ENCODE assay signal across 8 cellular contexts in the genomic region with DNA sequence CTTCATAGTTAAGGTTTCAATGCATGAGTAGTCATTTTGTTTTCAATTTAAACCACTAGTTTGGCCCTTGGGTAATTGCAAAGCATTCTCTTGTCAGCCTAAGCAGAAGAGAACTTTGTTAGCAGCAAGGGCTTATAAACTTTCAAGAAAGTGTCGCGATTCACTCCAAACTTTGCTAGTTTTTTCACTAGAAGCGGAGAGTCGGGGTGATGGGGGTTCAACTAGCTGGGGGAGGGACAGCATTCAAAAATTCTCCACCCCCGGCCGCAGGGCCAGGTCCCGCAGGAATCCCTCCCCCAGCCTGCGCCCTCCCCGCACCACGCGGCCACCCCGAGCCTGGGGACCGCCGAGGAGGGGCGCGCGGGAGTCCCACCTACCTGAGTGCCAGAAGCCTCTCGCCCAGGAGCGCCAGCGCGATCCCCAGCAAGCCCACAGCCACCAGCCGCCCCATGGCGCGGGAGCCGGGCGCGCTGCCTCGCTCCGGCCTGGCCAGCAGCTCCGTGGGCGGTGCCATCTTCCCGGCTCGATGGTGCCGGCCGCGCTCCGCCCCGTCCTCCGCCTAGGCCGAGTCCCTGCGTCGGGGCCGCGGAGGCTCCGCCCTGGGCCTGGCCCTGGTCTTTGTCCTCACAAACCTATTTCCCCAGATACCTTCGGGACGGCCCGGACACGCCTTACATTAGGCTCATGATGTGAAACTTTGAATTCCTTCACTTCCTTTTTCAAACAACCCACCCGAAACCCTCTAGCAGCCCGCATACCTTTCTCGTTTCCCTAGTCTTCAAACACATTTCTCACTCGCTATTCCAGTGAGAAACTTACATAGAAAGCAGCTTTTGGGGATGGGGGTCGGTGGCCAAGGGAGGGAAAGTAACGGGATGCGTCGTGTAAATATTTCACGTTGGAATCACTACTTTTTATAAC. TPM values are rescaled to one million over a fixed set of nuclear protein-coding genes. Genes with fewer than 3 reads are reported as not detected.
A peak's percentile ranks its signal among the peaks of the same experiment; 100 is the strongest.
DNase-seq lines count a peak whose midpoint lies in the region; ATAC-seq, FAIRE-seq and TF ChIP-seq lines count a peak whose summit lies in the region.

A gene (minus strand): TSS at position 528 of the 921 bp plus-strand sequence. CDS start 77 bp downstream, at position 451.

- peaks cover 40% of the 10 kb centered on the region for H3K79me2 ChIP-seq in HepG2 (ENCODE audit: insufficient read depth, low read length)

- in situ Hi-C loops in HepG2 (cut with HindIII; ENCODE audit: extremely low pct_ligation_motif_present, low pct_unique_long_range_greater_than_20kb): no loop called here

- ATAC-seq in GM18907 (IDR thresholded peaks at IDR 0.05; ENCODE audit: unreplicated experiment): peak; percentile 99
- peak; percentile 99 for ATAC-seq in HG03097 (IDR thresholded peaks at IDR 0.05; ENCODE audit: low FRiP score, unreplicated experiment)
- peak; percentile 98 for ATAC-seq in HepG2

- TF ChIP-seq EP300 in HepG2 (IDR thresholded peaks at IDR 0.05; ENCODE audit: low read depth in 2 of 2, low read length in 2 of 2) (no peak), HepG2 (CRISPR knock-in tag; IDR thresholded peaks at IDR 0.05; ENCODE audit: borderline replicate concordance) (peak; percentile 51; the same call in 1 of the 2 replicates)

- WGBS in HepG2 (ENCODE audit: low lambda C conversion rate): under 1% methylated on average over 35 of the region's 58 CpGs

- BruUV-seq in HepG2 (replicated peaks; lab: Mats Ljungman, UMichigan): no TSS peak

- H2AFZ ChIP-seq in HepG2 (ENCODE audit: low read length): peak within 1 kb of the TSS; percentile 55

- no peaks in the 10 kb centered on the region for H3K36me3 Mint-ChIP-seq in activated CD4-positive, alpha-beta memory T cell treated with anti-CD3 and anti-CD28 coated beads for 36 hours

- H3K4me1 ChIP-seq in HepG2 (ENCODE audit: insufficient read depth, low read length): peaks cover 88% of the 10 kb centered on the region

- TF ChIP-seq CTCF in AG10803 (conservative IDR thresholded peaks at IDR 0.05; ENCODE audit: low read length) (no peak), HepG2 (CRISPR knock-in tag; IDR thresholded peaks at IDR 0.05) (peak; percentile 23; the same call in 1 of the 2 replicates)

- H4K20me1 ChIP-seq in HepG2 (ENCODE audit: insufficient read depth, low read length): no peaks in the 10 kb centered on the region

- CTCF ChIA-PET in activated CD4-positive, alpha-beta memory T cell treated with anti-CD3 and anti-CD28 coated beads for 36 hours (lab: Charles Lee): interaction anchor here (1.3 kb wide), 1 partner anchor 10 kb away, joined by 3 read pairs; no protein-coding TSS in a partner anchor
- CTCF ChIA-PET in HepG2 (lab: Yijun Ruan, JAX; ENCODE audit: low intra/inter-chr PET ratio, low total read pairs): interaction anchor here (0.6 kb wide), 1 partner anchor 42 kb away, joined by 3 read pairs; no protein-coding TSS in a partner anchor

- H3K4me3 ChIP-seq in AG10803 (ENCODE audit: low read length) (peak within 1 kb of the TSS; percentile 62), HepG2 (replicated peaks in 1 of 3; ENCODE audit: insufficient read depth in 1 of 3, low read depth in 2 of 3, low read length in 3 of 3) (peak within 1 kb of the TSS; percentile 61 to 91 (median 83))

- H3K36me3 ChIP-seq in HepG2 (replicated peaks in 1 of 2; ENCODE audit: control insufficient read depth in 1 of 2, insufficient read depth in 2 of 2, low read length in 2 of 2): no peaks in the 10 kb centered on the region

- peak; percentile 36 for FAIRE-seq in HepG2 (lab: Jason Lieb, UNC)

- peak; percentile 91 to 92 for TF ChIP-seq POLR2A in HepG2 (IDR thresholded peaks at IDR 0.05; ENCODE audit: insufficient read depth in 1 of 2, low read depth in 2 of 2, low read length in 2 of 2)

- DNase-seq in AG10803 (ENCODE audit: low read depth): peak; percentile 78
- peak; percentile 69 for DNase-seq in NCI-H345 (lab: John Stamatoyannopoulos, UW)
- DNase-seq in activated CD4-positive, alpha-beta memory T cell treated with anti-CD3 and anti-CD28 coated beads for 36 hours: peak; percentile 50
- peak; percentile 88 for DNase-seq in ecto neural progenitor cell (ENCODE audit: low spot score)
- DNase-seq in HepG2 (ENCODE audit: low spot score): peak; percentile 90
- peak; percentile 22 for DNase-seq in stimulated activated CD4-positive, alpha-beta T cell treated with anti-CD3 and anti-CD28 coated beads, Interleukin-4, amount 100 ng/mL, for 24 hours

- POLR2A ChIA-PET in activated CD4-positive, alpha-beta memory T cell treated with anti-CD3 and anti-CD28 coated beads for 36 hours (lab: Charles Lee): no interaction called here
- POLR2A ChIA-PET in HepG2 (lab: Yijun Ruan, JAX): interaction anchor here (0.6 to 3.4 kb wide), 12 partner anchors 10 to 778 kb away, joined by 3 to 39 read pairs (median 4); a partner anchor contains a TSS

- peak within 1 kb of the TSS; percentile 82 for H3K4me2 ChIP-seq in HepG2 (ENCODE audit: low read depth, low read length)

- H3K27ac ChIP-seq in HepG2 (ENCODE audit: extremely low read length, insufficient read depth, low read length): peak within 1 kb of the TSS; percentile 91

- no peaks in the 10 kb centered on the region for H3K9me3 Mint-ChIP-seq in activated CD4-positive, alpha-beta memory T cell treated with anti-CD3 and anti-CD28 coated beads for 36 hours

- H3K9me3 ChIP-seq in HepG2 (ENCODE audit: low read length): no peaks in the 10 kb centered on the region

- peaks cover 10% of the 10 kb centered on the region for H3K4me1 Mint-ChIP-seq in activated CD4-positive, alpha-beta memory T cell treated with anti-CD3 and anti-CD28 coated beads for 36 hours (ENCODE audit: low read depth)

- H3K27ac Mint-ChIP-seq in activated CD4-positive, alpha-beta memory T cell treated with anti-CD3 and anti-CD28 coated beads for 36 hours: peak within 1 kb of the TSS; percentile 36

- peak within 1 kb of the TSS; percentile 90 for H3K9ac ChIP-seq in HepG2 (ENCODE audit: insufficient read depth, low read depth, low read length)

- intact Hi-C loops in activated CD4-positive, alpha-beta memory T cell treated with anti-CD3 and anti-CD28 coated beads for 36 hours (cut with micrococcal nuclease): no loop called here
- intact Hi-C loops in HepG2 (cut with micrococcal nuclease; ENCODE audit: unreplicated experiment): loop anchor here (1.0 kb wide), 1 partner anchor 44 kb away; no protein-coding TSS in a partner anchor

- no peaks in the 10 kb centered on the region for H3K27me3 ChIP-seq in HepG2 (ENCODE audit: control insufficient read depth in 1 of 2, insufficient read depth in 2 of 2, low read length in 2 of 2)

- H3K27me3 Mint-ChIP-seq in activated CD4-positive, alpha-beta memory T cell treated with anti-CD3 and anti-CD28 coated beads for 36 hours: peaks cover 6% of the 10 kb centered on the region

- TF ChIP-seq RAD21 in HepG2 (CRISPR knock-in tag; IDR thresholded peaks at IDR 0.05): peak; percentile 54

- H3K4me3 Mint-ChIP-seq in activated CD4-positive, alpha-beta memory T cell treated with anti-CD3 and anti-CD28 coated beads for 36 hours: peak within 1 kb of the TSS; percentile 73

TF ChIP-seq in HepG2, 621 proteins besides CTCF, POLR2A, EP300 and RAD21 (continues in another document):
- TF ChIP-seq, protein P1, sequence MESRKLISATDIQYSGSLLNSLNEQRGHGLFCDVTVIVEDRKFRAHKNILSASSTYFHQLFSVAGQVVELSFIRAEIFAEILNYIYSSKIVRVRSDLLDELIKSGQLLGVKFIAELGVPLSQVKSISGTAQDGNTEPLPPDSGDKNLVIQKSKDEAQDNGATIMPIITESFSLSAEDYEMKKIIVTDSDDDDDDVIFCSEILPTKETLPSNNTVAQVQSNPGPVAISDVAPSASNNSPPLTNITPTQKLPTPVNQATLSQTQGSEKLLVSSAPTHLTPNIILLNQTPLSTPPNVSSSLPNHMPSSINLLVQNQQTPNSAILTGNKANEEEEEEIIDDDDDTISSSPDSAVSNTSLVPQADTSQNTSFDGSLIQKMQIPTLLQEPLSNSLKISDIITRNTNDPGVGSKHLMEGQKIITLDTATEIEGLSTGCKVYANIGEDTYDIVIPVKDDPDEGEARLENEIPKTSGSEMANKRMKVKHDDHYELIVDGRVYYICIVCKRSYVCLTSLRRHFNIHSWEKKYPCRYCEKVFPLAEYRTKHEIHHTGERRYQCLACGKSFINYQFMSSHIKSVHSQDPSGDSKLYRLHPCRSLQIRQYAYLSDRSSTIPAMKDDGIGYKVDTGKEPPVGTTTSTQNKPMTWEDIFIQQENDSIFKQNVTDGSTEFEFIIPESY (CRISPR knock-in tag; IDR thresholded peaks at IDR 0.05): no peak
- TF ChIP-seq GATA4 (IDR thresholded peaks at IDR 0.05; ENCODE audit: borderline replicate concordance, low read depth): peak; percentile 74; the same call in 1 of the 2 replicates
- TF ChIP-seq SP1 (IDR thresholded peaks at IDR 0.05): no peak
- TF ChIP-seq SP1 (CRISPR knock-in tag; IDR thresholded peaks at IDR 0.05): peak; percentile 54
- no peak for TF ChIP-seq CAMTA2 (CRISPR knock-in tag; IDR thresholded peaks at IDR 0.05; ENCODE audit: borderline replicate concordance)
- TF ChIP-seq ZNF335 (CRISPR knock-in tag; IDR thresholded peaks at IDR 0.05): no peak
- TF ChIP-seq ZNF124 (CRISPR knock-in tag; IDR thresholded peaks at IDR 0.05): no peak; the same call in 1 of the 2 replicates

RNA-seq across cellular contexts. Expression of the gene that starts here (rescaled TPM):
- total RNA-seq in activated CD4-positive, alpha-beta memory T cell treated with anti-CD3 and anti-CD28 coated beads for 36 hours: 1 to 10 TPM; 3.6 to 5.0 TPM
- 110 and 202 TPM in 2 replicates for total RNA-seq in HepG2 (2016; rRNA removed; fragmentation: Illumina TruSeq; extraction: Trizol)
- total RNA-seq in HepG2 (2016; cell fraction: cytosol; rRNA removed; fragmentation: Illumina TruSeq; extraction: Trizol; ENCODE audit: low read depth): 52.8 and 60.2 TPM in 2 replicates
- total RNA-seq in HepG2 (2016; cell fraction: insoluble cytoplasmic fraction; rRNA removed; fragmentation: Illumina TruSeq; extraction: Trizol): 109 and 195 TPM in 2 replicates
- 97.0 and 101 TPM in 2 replicates for total RNA-seq in HepG2 (2016; cell fraction: membrane; rRNA removed; fragmentation: Illumina TruSeq; extraction: Trizol)
- 222 and 258 TPM in 2 replicates for total RNA-seq in HepG2 (2016; cell fraction: nucleus; rRNA removed; fragmentation: Illumina TruSeq; extraction: Trizol)
- 159 and 217 TPM in 2 replicates for polyA plus RNA-seq in HepG2 (2011; rRNA removed)
- polyA plus RNA-seq in HepG2 (2011; cell fraction: cytosol; rRNA removed): 99.2 and 139 TPM in 2 replicates
- 142 and 167 TPM in 2 replicates for polyA plus RNA-seq in HepG2 (2011; cell fraction: nucleus; rRNA removed)
- 102 and 115 TPM in 2 replicates for polyA plus RNA-seq in HepG2 (2012)
- polyA plus RNA-seq in HepG2 (2016; cell fraction: cytosol; fragmentation: Illumina TruSeq; extraction: Trizol; ENCODE audit: low read depth): 57.5 and 75.0 TPM in 2 replicates
- 108 and 112 TPM in 2 replicates for polyA plus RNA-seq in HepG2 (2016; cell fraction: insoluble cytoplasmic fraction; fragmentation: Illumina TruSeq; extraction: Trizol; ENCODE audit: low read depth)
- 74.8 and 84.0 TPM in 2 replicates for polyA plus RNA-seq in HepG2 (2016; cell fraction: membrane; fragmentation: Illumina TruSeq; extraction: Trizol; ENCODE audit: low read depth)
- 386 and 414 TPM in 2 replicates for polyA plus RNA-seq in HepG2 (2016; cell fraction: nucleus; fragmentation: Illumina TruSeq; extraction: Trizol; ENCODE audit: insufficient read depth, low read depth)
- polyA minus RNA-seq in HepG2 (2011; rRNA and poly(A)+ RNA removed; ENCODE audit: low replicate concordance): 48.7 and 53.2 TPM in 2 replicates
- polyA minus RNA-seq in HepG2 (2011; cell fraction: cytosol; rRNA and poly(A)+ RNA removed): 58.1 and 61.9 TPM in 2 replicates
- 145 and 155 TPM in 2 replicates for polyA minus RNA-seq in HepG2 (2011; cell fraction: nucleus; rRNA and poly(A)+ RNA removed)

Comparison
In these comparisons a context has a peak if more than half of its experiments do, and no peak if none do; other contexts are left out.
1. Peak in every context shown above with its lines: DNase-seq, ATAC-seq, H3K4me3 ChIP-seq and H3K27ac ChIP-seq.
2. RNA of the gene that starts here (total RNA-seq): 52.8 to 258 TPM in HepG2; 3.6 to 5.0 TPM in activated CD4-positive, alpha-beta memory T cell treated with anti-CD3 and anti-CD28 coated beads for 36 hours; every median in the first group is over 4 times any median in the second.
3. DNase-seq: peak in every context shown above with its lines; median percentile 90 in HepG2; 88 in ecto neural progenitor cell; 78 in AG10803; 69 in NCI-H345; 50 in activated CD4-positive, alpha-beta memory T cell treated with anti-CD3 and anti-CD28 coated beads for 36 hours; 22 in stimulated activated CD4-positive, alpha-beta T cell treated with anti-CD3 and anti-CD28 coated beads, Interleukin-4, amount 100 ng/mL, for 24 hours.